In the genomic region with DNA sequence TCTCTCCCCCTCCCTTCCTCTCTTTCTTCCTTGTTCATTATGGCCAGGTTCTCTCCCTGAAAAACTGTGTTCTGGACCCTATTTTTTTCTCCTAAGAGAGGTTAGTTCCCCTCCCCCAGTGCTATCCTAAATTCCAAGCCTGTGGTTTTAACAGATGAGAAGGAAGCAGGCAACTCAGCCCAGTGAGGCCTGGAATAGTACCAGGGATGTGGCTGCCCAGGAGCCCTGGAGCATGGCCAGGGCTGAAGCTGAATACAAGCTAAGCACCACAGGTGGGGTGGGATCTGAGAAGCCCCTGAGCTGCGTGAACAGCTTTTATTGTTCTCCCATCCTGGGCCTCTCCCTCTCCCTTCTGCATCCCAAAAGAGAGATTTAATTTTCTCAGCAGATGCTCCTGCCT, we compare ENCODE assay signal across 34 cellular contexts.
"Had no signal": no experiment of that assay in that cellular context is flagged by ENCODE, and none has a peak within 500 bp of the region (broad histone marks: within the 10 kb centered on the region; RNA-seq: fewer than 3 reads in every experiment).

No MANE protein-coding gene starts in this region.

- DNase-seq: activated B cell treated with CpG ODN at 0.5 μM for 24 hours; activated CD4-positive, alpha-beta memory T cell treated with anti-CD3 and anti-CD28 coated beads for 36 hours; activated CD4-positive, alpha-beta T cell treated with anti-CD3 and anti-CD28 coated beads for 4 hours; activated CD4-positive, alpha-beta T cell treated with anti-CD3 and anti-CD28 coated beads, Interleukin-2, amount 50 U/mL, for 1 hour; activated CD4-positive, CD25-positive, alpha-beta regulatory T cell treated with anti-CD3 and anti-CD28 coated beads, Interleukin-2, amount 50 U/mL, for 72 hours; activated CD8-positive, alpha-beta memory T cell treated with anti-CD3 and anti-CD28 coated beads, Interleukin-2, amount 50 U/mL, for 4 hours; activated effector memory CD4-positive, alpha-beta T cell treated with Interleukin-2 at 50 U/mL for 16 hours; activated naive CD4-positive, alpha-beta T cell treated with anti-CD3 and anti-CD28 coated beads, Interleukin-2, amount 10 ng/mL, durations not matched to agents 7 days and 5 days; activated naive CD8-positive, alpha-beta T cell treated with anti-CD3 and anti-CD28 coated beads, Interleukin-2, amount 50 U/mL, for 24 hours; activated T-cell treated with anti-CD3 and anti-CD28 coated beads, Interleukin-2, amount 50 U/mL, for 48 hours; anterior cingulate cortex; caudate nucleus; cerebellar nuclear complex; NCI-H1048; NCI-H1417; NCI-H146; NCI-H187; NCI-H2029 treated with DMSO at 0.1 percent for 48 hours; NCI-H2171 treated with DMSO at 0.1 percent for 48 hours; NCI-H2227 treated with DMSO at 0.1 percent for 48 hours; NCI-H446; NCI-H510A treated with DMSO at 0.1 percent for 48 hours; NCI-H526 treated with DMSO at 0.1 percent for 48 hours; NCI-H774; PC-9; Right ventricle myocardium superior; SW 1271; T-helper 1 cell; T-helper 2 cell; T-helper 9 cell had no signal

- H3K4me3 Mint-ChIP-seq: activated B cell treated with CpG ODN at 0.5 μM for 24 hours; activated CD4-positive, alpha-beta memory T cell treated with anti-CD3 and anti-CD28 coated beads for 36 hours; activated naive CD4-positive, alpha-beta T cell treated with anti-CD3 and anti-CD28 coated beads, Interleukin-2, amount 10 ng/mL, durations not matched to agents 7 days and 5 days; activated naive CD8-positive, alpha-beta T cell; activated naive CD8-positive, alpha-beta T cell treated with anti-CD3 and anti-CD28 coated beads, Interleukin-2, amount 50 U/mL, for 24 hours; brain had no signal

- ATAC-seq: activated naive CD8-positive, alpha-beta T cell treated with anti-CD3 and anti-CD28 coated beads, Interleukin-2, amount 50 U/mL, for 24 hours; K562 had no signal

- H3K27ac Mint-ChIP-seq: activated B cell treated with CpG ODN at 0.5 μM for 24 hours; activated CD4-positive, alpha-beta memory T cell treated with anti-CD3 and anti-CD28 coated beads for 36 hours; activated naive CD4-positive, alpha-beta T cell treated with anti-CD3 and anti-CD28 coated beads, Interleukin-2, amount 10 ng/mL, durations not matched to agents 7 days and 5 days; activated naive CD8-positive, alpha-beta T cell; activated naive CD8-positive, alpha-beta T cell treated with anti-CD3 and anti-CD28 coated beads, Interleukin-2, amount 50 U/mL, for 24 hours; brain had no signal

- H3K4me3 ChIP-seq: K562, PC-9 had no signal

- H3K27me3 Mint-ChIP-seq: activated B cell treated with CpG ODN at 0.5 μM for 24 hours; activated CD4-positive, alpha-beta memory T cell treated with anti-CD3 and anti-CD28 coated beads for 36 hours; activated naive CD4-positive, alpha-beta T cell treated with anti-CD3 and anti-CD28 coated beads, Interleukin-2, amount 10 ng/mL, durations not matched to agents 7 days and 5 days; activated naive CD8-positive, alpha-beta T cell; activated naive CD8-positive, alpha-beta T cell treated with anti-CD3 and anti-CD28 coated beads, Interleukin-2, amount 50 U/mL, for 24 hours; brain had no signal

- H2AFZ ChIP-seq: PC-9 had no signal

- H3K27ac ChIP-seq: PC-9, VCaP had no signal

- H3K4me1 Mint-ChIP-seq: activated B cell treated with CpG ODN at 0.5 μM for 24 hours; activated naive CD4-positive, alpha-beta T cell treated with anti-CD3 and anti-CD28 coated beads, Interleukin-2, amount 10 ng/mL, durations not matched to agents 7 days and 5 days; activated naive CD8-positive, alpha-beta T cell treated with anti-CD3 and anti-CD28 coated beads, Interleukin-2, amount 50 U/mL, for 24 hours; brain had no signal

- H3K4me2 ChIP-seq: PC-9 had no signal

- H3K36me3 Mint-ChIP-seq: activated naive CD4-positive, alpha-beta T cell treated with anti-CD3 and anti-CD28 coated beads, Interleukin-2, amount 10 ng/mL, durations not matched to agents 7 days and 5 days; activated naive CD8-positive, alpha-beta T cell; brain had no signal
